Comparison of ENCODE assay signal across 13 cellular contexts in genomic region chr15:67501836-67502461, GRCh38. TPM values are rescaled to one million over a fixed set of nuclear protein-coding genes. Genes with fewer than 3 reads are reported as not detected.
DNase-seq lines count a peak whose midpoint lies in the region; ATAC-seq and TF ChIP-seq lines count a peak whose summit lies in the region.
"Had no signal": no experiment of that assay in that cellular context is flagged by ENCODE, and none has a peak within 500 bp of the region (broad histone marks: within the 10 kb centered on the region; RNA-seq: fewer than 3 reads in every experiment).

No MANE protein-coding gene starts in this region.

- no peak overlapping the region for H3K4me3 Mint-ChIP-seq in stimulated activated naive CD8-positive, alpha-beta T cell treated with anti-CD3 and anti-CD28 coated beads, Interleukin-15, amount 100 ng/mL, for 72 hours

- no peak overlapping the region for H3K23ac ChIP-seq in IMR-90 (ENCODE audit: low read depth, low read length)

- H2AK9ac ChIP-seq in IMR-90 (replicated peaks; ENCODE audit: low read depth, low read length, poor library complexity): no peak overlapping the region

- H3K4me3 ChIP-seq in IMR-90 (ENCODE audit: insufficient read depth, low read depth, low read length): no peak overlapping the region
- H3K4me3 ChIP-seq: mucosa of descending colon, psoas muscle had no signal

- H2AK5ac ChIP-seq in IMR-90 (ENCODE audit: low read depth, low read length): no peak overlapping the region

- WGBS in IMR-90 (ENCODE audit: extremely low coverage in 2 of 2, insufficient read length in 1 of 2), 2 experiments: 46% methylated on average over 6 of the region's 13 CpGs; no CpG with 5 or more reads in 1 of the 2 experiments

- H3K9me3 ChIP-seq in IMR-90 (ENCODE audit: control insufficient read depth, insufficient read depth, low read length): no peaks in the 10 kb centered on the region
- H3K9me3 ChIP-seq: mucosa of descending colon, psoas muscle had no signal

- H3K9me3 Mint-ChIP-seq in stimulated activated naive CD8-positive, alpha-beta T cell treated with anti-CD3 and anti-CD28 coated beads, Interleukin-15, amount 100 ng/mL, for 72 hours: no peaks in the 10 kb centered on the region

- no TSS peak for BruUV-seq in IMR-90 (replicated peaks; lab: Mats Ljungman, UMichigan)

- dilution Hi-C loops in IMR-90 (cut with HindIII; ENCODE audit: low sequenced_read_pairs, unreplicated experiment): no loop called here

- no peak overlapping the region for H3K9ac ChIP-seq in IMR-90 (ENCODE audit: low read depth, low read length)

- POLR2A ChIA-PET in IMR-90 (lab: Charles Lee; ENCODE audit: unreplicated experiment): no interaction called here

- H3K4me2 ChIP-seq in IMR-90 (ENCODE audit: low read depth, low read length): no peak overlapping the region

- no peaks in the 10 kb centered on the region for H3K4me1 Mint-ChIP-seq in stimulated activated naive CD8-positive, alpha-beta T cell treated with anti-CD3 and anti-CD28 coated beads, Interleukin-15, amount 100 ng/mL, for 72 hours

- H4K8ac ChIP-seq in IMR-90 (ENCODE audit: low read depth in 2 of 2, low read length in 2 of 2): no peak overlapping the region

- no peak for TF ChIP-seq RAD21 in IMR-90 (IDR thresholded peaks at IDR 0.05; ENCODE audit: low read length)

- H3K14ac ChIP-seq in IMR-90 (replicated peaks; ENCODE audit: low read depth, low read length): no peak overlapping the region

- no peak overlapping the region for H3K18ac ChIP-seq in IMR-90 (ENCODE audit: low read depth, low read length)

- H4K20me1 ChIP-seq in IMR-90 (ENCODE audit: insufficient read depth, low read length): no peaks in the 10 kb centered on the region

- no peak overlapping the region for H3K4ac ChIP-seq in IMR-90 (ENCODE audit: low read depth, low read length)

- no peak overlapping the region for H2BK120ac ChIP-seq in IMR-90 (ENCODE audit: low read depth, low read length)

- in situ Hi-C loops in IMR-90 (cut with MboI; ENCODE audit: low sequenced_read_pairs): no loop called here

- H3K27me3 ChIP-seq in IMR-90 (ENCODE audit: control insufficient read depth, insufficient read depth, low read length): no peaks in the 10 kb centered on the region

- no peaks in the 10 kb centered on the region for H3K9me1 ChIP-seq in IMR-90 (ENCODE audit: insufficient read depth, low read length)

- peak overlapping the region; percentile 59 for H2AFZ ChIP-seq in IMR-90 (replicated peaks; ENCODE audit: low read length, poor library complexity)

- intact Hi-C loops in IMR-90 (cut with micrococcal nuclease): loop anchor here (2.0 kb wide), 1 partner anchor 335 kb away; no protein-coding TSS in a partner anchor

- H3K27me3 Mint-ChIP-seq in stimulated activated naive CD8-positive, alpha-beta T cell treated with anti-CD3 and anti-CD28 coated beads, Interleukin-15, amount 100 ng/mL, for 72 hours: no peaks in the 10 kb centered on the region

- no peaks in the 10 kb centered on the region for H3K36me3 ChIP-seq in IMR-90 (ENCODE audit: control insufficient read depth, insufficient read depth, low read length)

- DNase-seq in IMR-90 (no peak), NCI-H526 treated with DMSO at 0.1 percent for 48 hours (lab: John Stamatoyannopoulos, UW) (peak; percentile 92), cerebellum (ENCODE audit: low spot score) (peak; percentile 56), pons (ENCODE audit: low spot score) (peak; percentile 25)
- DNase-seq in stimulated activated naive CD8-positive, alpha-beta T cell treated with anti-CD3 and anti-CD28 coated beads, Interleukin-15, amount 100 ng/mL, for 72 hours: no peak
- DNase-seq: activated CD4-positive, CD25-positive, alpha-beta regulatory T cell; aorta; GOT3; mucosa of descending colon; NCI-H2107; psoas muscle had no signal

- CTCF ChIA-PET in IMR-90 (lab: Yijun Ruan, JAX): interaction anchor here (0.7 to 1.2 kb wide), 6 partner anchors 20 to 333 kb away, joined by 3 to 4 read pairs (median 4); partner anchors contain the start of gene SKOR1

- TF ChIP-seq POLR2A in IMR-90 (IDR thresholded peaks at IDR 0.05; ENCODE audit: low read depth, low read length): no peak

- H4K91ac ChIP-seq in IMR-90 (ENCODE audit: insufficient read depth, low read depth, low read length): no peak overlapping the region

- H3K4me1 ChIP-seq in IMR-90 (ENCODE audit: control insufficient read depth, insufficient read depth, low read length): no peaks in the 10 kb centered on the region
- H3K4me1 ChIP-seq: psoas muscle had no signal

- H3K27ac Mint-ChIP-seq in stimulated activated naive CD8-positive, alpha-beta T cell treated with anti-CD3 and anti-CD28 coated beads, Interleukin-15, amount 100 ng/mL, for 72 hours: no peak overlapping the region

- H3K56ac ChIP-seq in IMR-90 (ENCODE audit: extremely low read depth, insufficient read depth, low read length): no peak overlapping the region

- H2BK5ac ChIP-seq in IMR-90 (ENCODE audit: low read depth, low read length, poor library complexity, severe bottlenecking): no peak overlapping the region

- no peak overlapping the region for H3K27ac ChIP-seq in IMR-90 (ENCODE audit: insufficient read depth, low read length)
- H3K27ac ChIP-seq: psoas muscle had no signal

- no peak overlapping the region for H2BK15ac ChIP-seq in IMR-90 (ENCODE audit: low read depth, low read length)

- no peak overlapping the region for H4K5ac ChIP-seq in IMR-90 (ENCODE audit: low read depth, low read length)

- no peaks in the 10 kb centered on the region for H3K79me1 ChIP-seq in IMR-90 (ENCODE audit: low read depth in 1 of 2, low read length in 2 of 2)

- no peak overlapping the region for H2BK20ac ChIP-seq in IMR-90 (ENCODE audit: low read depth, low read length)

- TF ChIP-seq CTCF in IMR-90 (conservative IDR thresholded peaks at IDR 0.05; ENCODE audit: low read depth, low read length): no peak

- ATAC-seq in IMR-90 (ENCODE audit: low read depth): no peak
- ATAC-seq in HG03039 (IDR thresholded peaks at IDR 0.05; ENCODE audit: unreplicated experiment): no peak
- ATAC-seq in HG02759 (IDR thresholded peaks at IDR 0.05; ENCODE audit: unreplicated experiment): no peak
- no peak for ATAC-seq in stimulated activated naive CD8-positive, alpha-beta T cell treated with anti-CD3 and anti-CD28 coated beads, Interleukin-15, amount 100 ng/mL, for 72 hours

TF ChIP-seq in IMR-90, 13 proteins besides CTCF, POLR2A, EP300 and RAD21:
- TF ChIP-seq MXI1 (IDR thresholded peaks at IDR 0.05; ENCODE audit: borderline replicate concordance, low read depth, low read length) (no peak), FOS (IDR thresholded peaks at IDR 0.05; ENCODE audit: low read depth, low read length) (no peak), MAFK (IDR thresholded peaks at IDR 0.05; ENCODE audit: low read depth, low read length) (no peak), ELK1 (IDR thresholded peaks at IDR 0.05; ENCODE audit: borderline replicate concordance, low read depth, low read length) (no peak), NFE2L2 (IDR thresholded peaks at IDR 0.05; ENCODE audit: low read depth, low read length) (no peak), SMC3 (IDR thresholded peaks at IDR 0.05; ENCODE audit: low read depth, low read length) (no peak), MAZ (IDR thresholded peaks at IDR 0.05; ENCODE audit: borderline replicate concordance, low read depth, low read length) (no peak), CEBPB (IDR thresholded peaks at IDR 0.05; ENCODE audit: low read depth, low read length) (no peak), CHD1 (IDR thresholded peaks at IDR 0.05; ENCODE audit: low read depth, low read length) (no peak), RCOR1 (IDR thresholded peaks at IDR 0.05; ENCODE audit: insufficient replicate concordance, low read length) (no peak), RFX5 (IDR thresholded peaks at IDR 0.05; ENCODE audit: low read depth, low read length) (no peak), BHLHE40 (IDR thresholded peaks at IDR 0.05; ENCODE audit: low read depth, low read length) (no peak)
- TF ChIP-seq, protein P1, sequence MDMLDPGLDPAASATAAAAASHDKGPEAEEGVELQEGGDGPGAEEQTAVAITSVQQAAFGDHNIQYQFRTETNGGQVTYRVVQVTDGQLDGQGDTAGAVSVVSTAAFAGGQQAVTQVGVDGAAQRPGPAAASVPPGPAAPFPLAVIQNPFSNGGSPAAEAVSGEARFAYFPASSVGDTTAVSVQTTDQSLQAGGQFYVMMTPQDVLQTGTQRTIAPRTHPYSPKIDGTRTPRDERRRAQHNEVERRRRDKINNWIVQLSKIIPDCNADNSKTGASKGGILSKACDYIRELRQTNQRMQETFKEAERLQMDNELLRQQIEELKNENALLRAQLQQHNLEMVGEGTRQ (IDR thresholded peaks at IDR 0.05; ENCODE audit: low read depth, low read length): no peak

RNA-seq across cellular contexts. Expression of gene C15orf61, which starts 19.0 kb away (rescaled TPM):
- total RNA-seq in IMR-90 (2012; rRNA removed) (1.4 and 1.7 TPM in 2 replicates), cerebellum (17.2 TPM)
- 2.5 TPM in 2 replicates for polyA plus RNA-seq in IMR-90 (2012; rRNA removed)
- 1.4 and 3.2 TPM in 2 replicates for polyA plus RNA-seq in IMR-90 (2012; cell fraction: cytosol; rRNA removed)
- 1.8 and 1.9 TPM in 2 replicates for polyA plus RNA-seq in IMR-90 (2012; cell fraction: nucleus; rRNA removed; ENCODE audit: low replicate concordance)

RNA-seq across cellular contexts. Expression of gene MAP2K5, which starts 40.6 kb away (rescaled TPM):
- 1.6 and 2.8 TPM in 2 replicates for total RNA-seq in IMR-90 (2012; rRNA removed)
- polyA plus RNA-seq in IMR-90 (2012; rRNA removed): 4.6 and 6.1 TPM in 2 replicates
- polyA plus RNA-seq in IMR-90 (2012; cell fraction: cytosol; rRNA removed): 4.6 and 5.5 TPM in 2 replicates
- polyA plus RNA-seq in IMR-90 (2012; cell fraction: nucleus; rRNA removed; ENCODE audit: low replicate concordance): 4.4 and 6.1 TPM in 2 replicates
- 17.0 TPM for total RNA-seq in cerebellum

Comparison
In these comparisons a context has a peak if more than half of its experiments do, and no peak if none do; other contexts are left out.
1. DNase-seq: peak in NCI-H526 treated with DMSO at 0.1 percent for 48 hours (single experiment), cerebellum (single experiment) and pons (single experiment); none in IMR-90 (single experiment) and stimulated activated naive CD8-positive, alpha-beta T cell treated with anti-CD3 and anti-CD28 coated beads, Interleukin-15, amount 100 ng/mL, for 72 hours (0 of 2).